In the genomic region with DNA sequence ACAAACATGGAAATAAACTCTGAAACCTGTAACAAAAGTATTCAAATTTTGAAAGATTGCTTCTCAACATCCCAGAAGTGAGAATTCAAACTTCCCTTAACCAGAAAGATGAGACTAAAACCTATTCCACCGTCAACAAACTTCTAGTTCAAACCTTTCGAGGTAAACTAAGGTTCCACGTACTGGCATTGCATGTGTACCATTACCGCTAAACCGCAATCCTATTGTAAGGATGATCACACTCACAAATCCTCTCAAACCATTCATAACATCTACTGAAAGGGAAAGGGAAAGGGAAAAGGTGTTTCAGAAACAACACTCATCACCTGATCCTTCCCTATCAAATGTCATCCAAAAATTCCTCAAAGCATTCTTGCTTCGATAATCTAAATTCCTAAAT, we compare ENCODE assay signal across 11 cellular contexts. TPM values are rescaled to one million over a fixed set of nuclear protein-coding genes. Genes with fewer than 3 reads are reported as not detected.
DNase-seq lines count a peak whose midpoint lies in the region; ATAC-seq, FAIRE-seq and TF ChIP-seq lines count a peak whose summit lies in the region.
"Had no signal": no experiment of that assay in that cellular context is flagged by ENCODE, and none has a peak within 500 bp of the region (broad histone marks: within the 10 kb centered on the region; RNA-seq: fewer than 3 reads in every experiment).

No MANE protein-coding gene starts in this region.

- H3K27me3 Mint-ChIP-seq in activated T-cell treated with anti-CD3 and anti-CD28 coated beads, Interleukin-2, amount 50 U/mL, for 72 hours (ENCODE audit: low read depth): no peaks in the 10 kb centered on the region

- in situ Hi-C loops in GM12878 (cut with MboI): no loop called here

- intact Hi-C loops in GM12878 (cut with micrococcal nuclease; ENCODE audit: unreplicated experiment): loop anchor here (5.0 kb wide), 1 partner anchor 99 kb away; no protein-coding TSS in a partner anchor
- intact Hi-C loops in lower lobe of right lung (cut with DNase I): no loop called here

- WGBS in GM12878 (ENCODE audit: insufficient coverage, insufficient replicate concordance, low lambda C conversion rate, missing lambda C conversion rate): 99% methylated on average over 6 of the region's 6 CpGs
- WGBS in tibial nerve, 2 donors: 79 to 85% methylated on average over 6 of the region's 6 CpGs

- H3K27ac Mint-ChIP-seq in activated T-cell treated with anti-CD3 and anti-CD28 coated beads, Interleukin-2, amount 50 U/mL, for 72 hours: peak overlapping the region; percentile 69
- H3K27ac Mint-ChIP-seq: CD14-positive monocyte had no signal

- no peak for TF ChIP-seq RAD21 in GM12878 (IDR thresholded peaks at IDR 0.05; ENCODE audit: insufficient read depth, low read depth, low read length)

- H3K4me1 ChIP-seq in GM12878 (ENCODE audit: control insufficient read depth, insufficient read depth, low read length): peaks cover 12% of the 10 kb centered on the region
- H3K4me1 ChIP-seq in lower lobe of right lung: peaks cover 61% of the 10 kb centered on the region
- peaks cover 0 to 72% (median 32%) of the 10 kb centered on the region in 4 donors for H3K4me1 ChIP-seq in tibial nerve

- peaks cover 47% of the 10 kb centered on the region for H3K79me2 ChIP-seq in GM12878 (ENCODE audit: control insufficient read depth, insufficient read depth, low read length)

- peaks cover 43% of the 10 kb centered on the region for H3K4me1 Mint-ChIP-seq in activated T-cell treated with anti-CD3 and anti-CD28 coated beads, Interleukin-2, amount 50 U/mL, for 72 hours (ENCODE audit: low read depth)

- no peak overlapping the region for H3K9ac ChIP-seq in GM12878 (ENCODE audit: control insufficient read depth, insufficient read depth, low read length)

- no peaks in the 10 kb centered on the region for H3K27me3 ChIP-seq in GM12878 (replicated peaks in 1 of 2; ENCODE audit: control insufficient read depth in 2 of 2, insufficient read depth in 2 of 2, low read length in 1 of 2)
- no peaks in the 10 kb centered on the region for H3K27me3 ChIP-seq in lower lobe of right lung (ENCODE audit: low read depth)
- no peaks in the 10 kb centered on the region for H3K27me3 ChIP-seq in tibial nerve

- no peak overlapping the region for H3K4me2 ChIP-seq in GM12878 (ENCODE audit: control insufficient read depth, insufficient read depth)

- TF ChIP-seq EP300 in GM12878 (IDR thresholded peaks at IDR 0.05; ENCODE audit: borderline replicate concordance in 1 of 2, control insufficient read depth in 1 of 2, low read depth in 2 of 2, low read length in 2 of 2) (no peak), tibial nerve (IDR thresholded peaks at IDR 0.05) (no peak)

- TF ChIP-seq POLR2A in GM12878 (IDR thresholded peaks at IDR 0.05; ENCODE audit: low read depth, low read length) (no peak), tibial nerve (IDR thresholded peaks at IDR 0.05) (no peak)

- H3K9me3 Mint-ChIP-seq in activated T-cell treated with anti-CD3 and anti-CD28 coated beads, Interleukin-2, amount 50 U/mL, for 72 hours: peaks cover 0 to 1% of the 10 kb centered on the region in 2 donors
- H3K9me3 Mint-ChIP-seq: CD14-positive monocyte had no signal

- TF ChIP-seq CTCF in GM12878 (IDR thresholded peaks at IDR 0.05 in 2 of 3, conservative IDR thresholded peaks at IDR 0.05 in 1 of 3; ENCODE audit: control insufficient read depth in 2 of 3, extremely low read depth in 1 of 3, insufficient read depth in 1 of 3, low read depth in 3 of 3, low read length in 3 of 3): no peak
- TF ChIP-seq CTCF in lower lobe of right lung (IDR thresholded peaks at IDR 0.05): no peak
- no peak for TF ChIP-seq CTCF in tibial nerve (IDR thresholded peaks at IDR 0.05)

- TSS peak; percentile 32 for BruUV-seq in GM12878 (replicated peaks; lab: Mats Ljungman, UMichigan)

- H3K36me3 Mint-ChIP-seq in activated T-cell treated with anti-CD3 and anti-CD28 coated beads, Interleukin-2, amount 50 U/mL, for 72 hours (ENCODE audit: insufficient read depth in 2 of 2): peaks cover 4 to 7% of the 10 kb centered on the region in 2 donors

- H3K27ac ChIP-seq in GM12878 (ENCODE audit: control insufficient read depth, insufficient read depth): no peak overlapping the region
- peak overlapping the region; percentile 86 for H3K27ac ChIP-seq in lower lobe of right lung
- peak overlapping the region; percentile 99 to 100 (median 100) for H3K27ac ChIP-seq in tibial nerve

- no peak for ATAC-seq in activated T-cell treated with anti-CD3 and anti-CD28 coated beads, Interleukin-2, amount 50 U/mL, for 72 hours (replicated peaks in 1 of 2)
- ATAC-seq in GM12878 (no peak), lower lobe of right lung (no peak)

- no peaks in the 10 kb centered on the region; a peak in 1 of 4 replicates for H3K36me3 ChIP-seq in GM12878 (ENCODE audit: control insufficient read depth in 2 of 2, insufficient read depth in 2 of 2, low read length in 1 of 2)
- H3K36me3 ChIP-seq in lower lobe of right lung: no peaks in the 10 kb centered on the region
- no peaks in the 10 kb centered on the region for H3K36me3 ChIP-seq in tibial nerve

- RAD21 ChIA-PET in GM12878 (lab: Charles Lee; ENCODE audit: unreplicated experiment): no interaction called here

- CTCF ChIA-PET in GM12878 (lab: Yijun Ruan, JAX): no interaction called here

- no peak for FAIRE-seq in GM12878 (lab: Jason Lieb, UNC)

- POLR2A ChIA-PET in GM12878 (lab: Charles Lee): interaction anchor here (0.6 kb wide), 1 partner anchor 1878 kb away, joined by 5 read pairs; no protein-coding TSS in a partner anchor

- no peak for DNase-seq in activated T-cell treated with anti-CD3 and anti-CD28 coated beads, Interleukin-2, amount 50 U/mL, for 72 hours
- DNase-seq in activated T-cell treated with anti-CD3 and anti-CD28 coated beads for 4 hours: no peak
- DNase-seq in GM12878 (ENCODE audit: low read depth, low spot score): no peak
- no peak for DNase-seq in lower lobe of right lung
- no peak for DNase-seq in tibial nerve (ENCODE audit: low spot score in 2 of 2)
- no peak for DNase-seq in NCI-H146 treated with DMSO at 0.1 percent for 48 hours (lab: John Stamatoyannopoulos, UW; ENCODE audit: unreplicated experiment)
- no peak for DNase-seq in kidney tubule cell (ENCODE audit: low spot score)
- DNase-seq in stimulated activated CD4-positive, alpha-beta T cell treated with anti-CD3 and anti-CD28 coated beads, Interleukin-4, amount 100 ng/mL, for 1 hour: no peak
- DNase-seq: activated gamma-delta T cell, NCI-H1048 had no signal

- H3K4me3 Mint-ChIP-seq in activated T-cell treated with anti-CD3 and anti-CD28 coated beads, Interleukin-2, amount 50 U/mL, for 72 hours: peak overlapping the region; percentile 87 to 96
- H3K4me3 Mint-ChIP-seq: CD14-positive monocyte had no signal

- H4K20me1 ChIP-seq in GM12878 (ENCODE audit: control insufficient read depth, insufficient read depth): no peaks in the 10 kb centered on the region

- H3K4me3 ChIP-seq in GM12878 (0 out of 2 replicates have a peak overlapping the region, but pooled peaks have one; percentile 40), lower lobe of right lung (peak overlapping the region; percentile 90), tibial nerve (peak overlapping the region in 1 of 4 donors; percentile 100)

- SMC1A ChIA-PET in GM12878 (lab: Charles Lee; ENCODE audit: uncharacterized antibody, unreplicated experiment): no interaction called here

- no peaks in the 10 kb centered on the region for H3K9me3 ChIP-seq in GM12878 (replicated peaks; ENCODE audit: control insufficient read depth, insufficient read depth, low read length)
- H3K9me3 ChIP-seq in lower lobe of right lung: no peaks in the 10 kb centered on the region
- H3K9me3 ChIP-seq in tibial nerve: no peaks in the 10 kb centered on the region

- H2AFZ ChIP-seq in GM12878 (ENCODE audit: control insufficient read depth, low read depth, low read length): no peak overlapping the region

TF ChIP-seq in GM12878, 131 proteins besides CTCF, POLR2A, EP300 and RAD21 (continues in another document):
- TF ChIP-seq, protein P1, sequence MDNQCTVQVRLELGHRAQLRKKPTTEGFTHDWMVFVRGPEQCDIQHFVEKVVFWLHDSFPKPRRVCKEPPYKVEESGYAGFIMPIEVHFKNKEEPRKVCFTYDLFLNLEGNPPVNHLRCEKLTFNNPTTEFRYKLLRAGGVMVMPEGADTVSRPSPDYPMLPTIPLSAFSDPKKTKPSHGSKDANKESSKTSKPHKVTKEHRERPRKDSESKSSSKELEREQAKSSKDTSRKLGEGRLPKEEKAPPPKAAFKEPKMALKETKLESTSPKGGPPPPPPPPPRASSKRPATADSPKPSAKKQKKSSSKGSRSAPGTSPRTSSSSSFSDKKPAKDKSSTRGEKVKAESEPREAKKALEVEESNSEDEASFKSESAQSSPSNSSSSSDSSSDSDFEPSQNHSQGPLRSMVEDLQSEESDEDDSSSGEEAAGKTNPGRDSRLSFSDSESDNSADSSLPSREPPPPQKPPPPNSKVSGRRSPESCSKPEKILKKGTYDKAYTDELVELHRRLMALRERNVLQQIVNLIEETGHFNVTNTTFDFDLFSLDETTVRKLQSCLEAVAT (IDR thresholded peaks at IDR 0.05): peak; percentile 67; the same call in 1 of the 2 replicates

RNA-seq across cellular contexts. Expression of gene SMURF1, which starts 3.1 kb away (rescaled TPM):
- total RNA-seq in activated T-cell treated with anti-CD3 and anti-CD28 coated beads, Interleukin-2, amount 50 U/mL, for 72 hours: 10 to 100 TPM; 15.9 to 18.8 TPM
- total RNA-seq in GM12878 (2013; cell fraction: nucleolus; rRNA removed): 23.7 and 25.3 TPM in 2 replicates
- total RNA-seq in GM12878 (2014; rRNA removed) (9.4 and 9.8 TPM in 2 replicates), GM12878 (2014; rRNA removed; fragmentation: Illumina TruSeq; extraction: Trizol) (7.1 and 7.2 TPM in 2 replicates), GM12878 (2021) (10.3 and 14.0 TPM in 2 replicates), lower lobe of right lung (32.0 TPM), tibial nerve (10 to 100 TPM; 28.2 to 35.4 (median 31.1) TPM)
- polyA plus RNA-seq in GM12878 (2011; ENCODE audit: low read depth): 4.8 TPM
- polyA plus RNA-seq in GM12878 (2011; rRNA removed) (7.7 and 9.1 TPM in 2 replicates), GM12878 (2014; fragmentation: Illumina TruSeq; extraction: Trizol) (8.6 and 9.2 TPM in 2 replicates), GM12878 (2014; fragmentation: Nextera tagmentation; extraction: Ambion mirVana) (1 to 10 TPM in 1 of 2 experiments, under 1 TPM in 1; 0.76 to 1.1 TPM), GM12878 (2014; rRNA removed) (8.6 and 8.8 TPM in 2 replicates), GM12878 (2016; fragmentation: Nextera tagmentation; extraction: Ambion mirVana) (1 to 10 TPM; 4.9 to 5.2 TPM)
- polyA plus RNA-seq in GM12878 (2011; cell fraction: cytosol; rRNA removed): 6.0 and 6.2 TPM in 2 replicates
- 12.4 and 15.8 TPM in 2 replicates for polyA plus RNA-seq in GM12878 (2011; cell fraction: nucleus; rRNA removed)
- 4.9 and 6.7 TPM in 2 replicates for polyA plus RNA-seq in GM12878 (2012)
- 6.9 and 7.5 TPM in 2 replicates for polyA minus RNA-seq in GM12878 (2011; rRNA and poly(A)+ RNA removed)
- 2.3 and 3.0 TPM in 2 replicates for polyA minus RNA-seq in GM12878 (2011; cell fraction: cytosol; rRNA and poly(A)+ RNA removed)
- 4.7 and 10.0 TPM in 2 replicates for polyA minus RNA-seq in GM12878 (2011; cell fraction: nucleus; rRNA and poly(A)+ RNA removed)
